13 cellular contexts compared by ENCODE assay signal in genomic region chr2:201798252-201798918, GRCh38. TPM values are rescaled to one million over a fixed set of nuclear protein-coding genes. Genes with fewer than 3 reads are reported as not detected.
DNase-seq lines count a peak whose midpoint lies in the region; ATAC-seq and TF ChIP-seq lines count a peak whose summit lies in the region.
"Had no signal": no experiment of that assay in that cellular context is flagged by ENCODE, and none has a peak within 500 bp of the region (broad histone marks: within the 10 kb centered on the region; RNA-seq: fewer than 3 reads in every experiment).

No MANE protein-coding gene starts in this region.

- H2AK9ac ChIP-seq in IMR-90 (replicated peaks; ENCODE audit: low read depth, low read length, poor library complexity): no peak overlapping the region

- peak overlapping the region; percentile 100 for H2BK5ac ChIP-seq in IMR-90 (ENCODE audit: low read depth, low read length, poor library complexity, severe bottlenecking)

- H2BK20ac ChIP-seq in IMR-90 (ENCODE audit: low read depth, low read length): peak overlapping the region; percentile 99

- no peak overlapping the region for H2AFZ ChIP-seq in IMR-90 (replicated peaks; ENCODE audit: low read length, poor library complexity)

- TF ChIP-seq RAD21 in IMR-90 (IDR thresholded peaks at IDR 0.05; ENCODE audit: low read length): no peak

- no peak overlapping the region; the same call in 1 of the 2 replicates for H4K5ac ChIP-seq in IMR-90 (ENCODE audit: low read depth, low read length)

- no peaks in the 10 kb centered on the region for H3K9me3 ChIP-seq in IMR-90 (ENCODE audit: control insufficient read depth, insufficient read depth, low read length)
- H3K9me3 ChIP-seq: BLaER1 treated with 17β-estradiol and CSF1 and Interleukin-3, amounts not matched to agents 10 nM and 100 nM; right atrium auricular region; vagina had no signal

- WGBS in IMR-90 (ENCODE audit: extremely low coverage in 2 of 2, insufficient read length in 1 of 2), 2 experiments: no CpG with 5 or more reads among the region's 7 CpGs

- H3K36me3 ChIP-seq in IMR-90 (ENCODE audit: control insufficient read depth, insufficient read depth, low read length) (no peaks in the 10 kb centered on the region), H7 (replicated peaks; ENCODE audit: control insufficient read depth, insufficient read depth, low read length) (no peaks in the 10 kb centered on the region)
- H3K36me3 ChIP-seq: BLaER1 treated with 17β-estradiol and CSF1 and Interleukin-3, amounts not matched to agents 10 nM and 100 nM; right atrium auricular region; vagina had no signal

- peak overlapping the region; percentile 93 for H3K4me2 ChIP-seq in IMR-90 (ENCODE audit: low read depth, low read length)

- ATAC-seq in IMR-90 (ENCODE audit: low read depth) (peak; percentile 75), left cardiac atrium (no peak), GM18858 (IDR thresholded peaks at IDR 0.05; ENCODE audit: unreplicated experiment) (no peak)
- ATAC-seq: activated T-helper 17 cell treated with anti-CD3 and anti-CD28 coated beads, Interleukin-2, amount 50 U/mL, for 72 hours had no signal

- no peaks in the 10 kb centered on the region for H4K20me1 ChIP-seq in IMR-90 (ENCODE audit: insufficient read depth, low read length)
- H4K20me1 ChIP-seq: BLaER1 treated with 17β-estradiol and CSF1 and Interleukin-3, amounts not matched to agents 10 nM and 100 nM had no signal

- peak overlapping the region; percentile 100 for H3K18ac ChIP-seq in IMR-90 (ENCODE audit: low read depth, low read length)

- no peak overlapping the region for H3K4me3 ChIP-seq in AG04449 (ENCODE audit: low read depth, low read length)
- H3K4me3 ChIP-seq in IMR-90 (ENCODE audit: insufficient read depth, low read depth, low read length): no peak overlapping the region
- H3K4me3 ChIP-seq in H7 (ENCODE audit: insufficient read depth, low read depth, low read length): no peak overlapping the region
- H3K4me3 ChIP-seq: BLaER1 treated with 17β-estradiol and CSF1 and Interleukin-3, amounts not matched to agents 10 nM and 100 nM; right atrium auricular region; vagina had no signal

- peak overlapping the region; percentile 100 for H2BK120ac ChIP-seq in IMR-90 (ENCODE audit: low read depth, low read length)

- in situ Hi-C loops in IMR-90 (cut with MboI; ENCODE audit: low sequenced_read_pairs): loop anchor here (5.0 to 10.0 kb wide), 2 partner anchors 239 to 366 kb away; no protein-coding TSS in a partner anchor

- H3K14ac ChIP-seq in IMR-90 (replicated peaks; ENCODE audit: low read depth, low read length): 0 out of 2 replicates have a peak overlapping the region, but pooled peaks have one; percentile 35

- peak overlapping the region; percentile 43 for H2BK15ac ChIP-seq in IMR-90 (ENCODE audit: low read depth, low read length)

- peaks cover 8% of the 10 kb centered on the region for H3K9me1 ChIP-seq in IMR-90 (ENCODE audit: insufficient read depth, low read length)

- H3K79me1 ChIP-seq in IMR-90 (ENCODE audit: low read depth in 1 of 2, low read length in 2 of 2): peaks cover 0 to 13% of the 10 kb centered on the region in 2 experiments; a peak in 2 of 4 replicates

- peak overlapping the region; percentile 22 to 97 for H4K8ac ChIP-seq in IMR-90 (ENCODE audit: low read depth in 2 of 2, low read length in 2 of 2)

- CTCF ChIA-PET in AG04449 (lab: Yijun Ruan, JAX): interaction anchor here (4.3 to 5.3 kb wide), 2 partner anchors 62 to 380 kb away, joined by 32 to 59 read pairs; no protein-coding TSS in a partner anchor
- CTCF ChIA-PET in IMR-90 (lab: Yijun Ruan, JAX): interaction anchor here (0.8 to 1.1 kb wide), 3 partner anchors 10 to 62 kb away, joined by 3 to 11 read pairs (median 6); no protein-coding TSS in a partner anchor

- peak overlapping the region; percentile 92; the same call in 1 of the 2 replicates for H3K27ac ChIP-seq in IMR-90 (ENCODE audit: insufficient read depth, low read length)
- H3K27ac ChIP-seq: BLaER1 treated with 17β-estradiol and CSF1 and Interleukin-3, amounts not matched to agents 10 nM and 100 nM; right atrium auricular region; vagina had no signal

- dilution Hi-C loops in IMR-90 (cut with HindIII; ENCODE audit: low sequenced_read_pairs, unreplicated experiment): no loop called here

- BruUV-seq in IMR-90 (replicated peaks; lab: Mats Ljungman, UMichigan): no TSS peak

- no peak for TF ChIP-seq POLR2A in IMR-90 (IDR thresholded peaks at IDR 0.05; ENCODE audit: low read depth, low read length)

- peak overlapping the region; percentile 91 for H3K56ac ChIP-seq in IMR-90 (ENCODE audit: extremely low read depth, insufficient read depth, low read length)

- peak overlapping the region; percentile 26; the same call in 1 of the 2 replicates for H3K9ac ChIP-seq in IMR-90 (ENCODE audit: low read depth, low read length)
- H3K9ac ChIP-seq: BLaER1 treated with 17β-estradiol and CSF1 and Interleukin-3, amounts not matched to agents 10 nM and 100 nM had no signal

- POLR2A ChIA-PET in AG04449 (lab: Yijun Ruan, JAX) (interaction anchor here (0.9 to 2.1 kb wide), 3 partner anchors 18 to 237 kb away, joined by 3 to 24 read pairs (median 3); partner anchors contain the start of gene ALS2), IMR-90 (lab: Charles Lee; ENCODE audit: unreplicated experiment) (interaction anchor here (0.6 kb wide), 1 partner anchor 13 kb away, joined by 3 read pairs; no protein-coding TSS in a partner anchor)

- peaks cover 10% of the 10 kb centered on the region for H3K4me1 ChIP-seq in IMR-90 (ENCODE audit: control insufficient read depth, insufficient read depth, low read length)
- H3K4me1 ChIP-seq: right atrium auricular region, vagina had no signal

- peak overlapping the region; percentile 98 for H3K4ac ChIP-seq in IMR-90 (ENCODE audit: low read depth, low read length)

- TF ChIP-seq CTCF in AG04449 (IDR thresholded peaks at IDR 0.05; ENCODE audit: insufficient read depth, low read length, missing control alignments) (no peak), IMR-90 (conservative IDR thresholded peaks at IDR 0.05; ENCODE audit: low read depth, low read length) (no peak)

- H3K23ac ChIP-seq in IMR-90 (ENCODE audit: low read depth, low read length): peak overlapping the region; percentile 74

- H2AK5ac ChIP-seq in IMR-90 (ENCODE audit: low read depth, low read length): 0 out of 2 replicates have a peak overlapping the region, but pooled peaks have one; percentile 31

- no peaks in the 10 kb centered on the region for H3K27me3 ChIP-seq in IMR-90 (ENCODE audit: control insufficient read depth, insufficient read depth, low read length)
- no peaks in the 10 kb centered on the region for H3K27me3 ChIP-seq in H7 (ENCODE audit: control insufficient read depth, insufficient read depth, low read length)
- H3K27me3 ChIP-seq: BLaER1 treated with 17β-estradiol and CSF1 and Interleukin-3, amounts not matched to agents 10 nM and 100 nM; right atrium auricular region; vagina had no signal

- intact Hi-C loops in IMR-90 (cut with micrococcal nuclease) (loop anchor here (1.0 to 5.0 kb wide), 5 partner anchors 56 to 469 kb away; partner anchors contain the start of genes FZD7 and NOP58), left cardiac atrium (cut with DNase I) (loop anchor here (5.0 kb wide), 1 partner anchor 379 kb away; no protein-coding TSS in a partner anchor)

- H4K91ac ChIP-seq in IMR-90 (ENCODE audit: insufficient read depth, low read depth, low read length): peak overlapping the region; percentile 88

- DNase-seq in AG04449 (ENCODE audit: low read depth, low spot score) (peak; percentile 79), IMR-90 (peak; percentile 96), amniotic stem cell (lab: John Stamatoyannopoulos, UW) (peak; percentile 72), iris pigment epithelial cell (ENCODE audit: low read depth) (peak; percentile 85), left cardiac atrium (no peak), NCI-H2029 treated with DMSO at 0.1 percent for 48 hours (lab: John Stamatoyannopoulos, UW) (no peak), H7 (no peak)
- DNase-seq: NCI-H1105 had no signal

TF ChIP-seq in IMR-90, 13 proteins besides CTCF, POLR2A, EP300 and RAD21 (continues in another document):
- TF ChIP-seq CEBPB (IDR thresholded peaks at IDR 0.05; ENCODE audit: low read depth, low read length) (peak; percentile 81), MAFK (IDR thresholded peaks at IDR 0.05; ENCODE audit: low read depth, low read length) (peak; percentile 29; the same call in 1 of the 2 replicates), MAZ (IDR thresholded peaks at IDR 0.05; ENCODE audit: borderline replicate concordance, low read depth, low read length) (peak; percentile 43; the same call in 1 of the 2 replicates), BHLHE40 (IDR thresholded peaks at IDR 0.05; ENCODE audit: low read depth, low read length) (peak; percentile 71), SMC3 (IDR thresholded peaks at IDR 0.05; ENCODE audit: low read depth, low read length) (peak; percentile 11; the same call in 1 of the 2 replicates), FOS (IDR thresholded peaks at IDR 0.05; ENCODE audit: low read depth, low read length) (peak; percentile 80), MXI1 (IDR thresholded peaks at IDR 0.05; ENCODE audit: borderline replicate concordance, low read depth, low read length) (0 out of 2 replicates have a peak, but pooled peaks have one; percentile 21), ELK1 (IDR thresholded peaks at IDR 0.05; ENCODE audit: borderline replicate concordance, low read depth, low read length) (no peak), RFX5 (IDR thresholded peaks at IDR 0.05; ENCODE audit: low read depth, low read length) (no peak)

RNA-seq across cellular contexts. Expression of gene CDK15, which starts 8.0 kb away (rescaled TPM):
- total RNA-seq in IMR-90 (2012; rRNA removed) (28.9 and 33.0 TPM in 2 replicates), left cardiac atrium (1 to 10 TPM in 1 of 2 donors, under 1 TPM in 1; 0.44 to 1.0 TPM)
- 15.7 and 16.1 TPM in 2 replicates for polyA plus RNA-seq in IMR-90 (2012; rRNA removed)
- 5.7 and 7.2 TPM in 2 replicates for polyA plus RNA-seq in IMR-90 (2012; cell fraction: cytosol; rRNA removed)
- 6.9 and 22.1 TPM in 2 replicates for polyA plus RNA-seq in IMR-90 (2012; cell fraction: nucleus; rRNA removed; ENCODE audit: low replicate concordance)
- total RNA-seq in H7 (2014; rRNA removed; shearing (Covaris generic)): not detected in 2 replicates
- total RNA-seq: activated T-helper 17 cell treated with anti-CD3 and anti-CD28 coated beads, Interleukin-2, amount 50 U/mL, for 72 hours; right atrium auricular region; vagina had no signal

RNA-seq across cellular contexts. Expression of gene ALS2, which starts 17.7 kb away (rescaled TPM):
- total RNA-seq in IMR-90 (2012; rRNA removed): 37.8 and 42.3 TPM in 2 replicates
- 10.6 and 14.4 TPM in 2 replicates for polyA plus RNA-seq in IMR-90 (2012; rRNA removed)
- 3.2 and 10.9 TPM in 2 replicates for polyA plus RNA-seq in IMR-90 (2012; cell fraction: cytosol; rRNA removed)
- polyA plus RNA-seq in IMR-90 (2012; cell fraction: nucleus; rRNA removed; ENCODE audit: low replicate concordance): 5.3 and 21.5 TPM in 2 replicates
- total RNA-seq in left cardiac atrium: 10 to 100 TPM; 28.1 to 37.9 TPM
- total RNA-seq in H7 (2014; rRNA removed; shearing (Covaris generic)): 23.6 and 23.9 TPM in 2 replicates

Comparison
In these comparisons a context has a peak if more than half of its experiments do, and no peak if none do; other contexts are left out.
1. DNase-seq: peak in AG04449 (single experiment), IMR-90 (single experiment), amniotic stem cell (single experiment) and iris pigment epithelial cell (single experiment); none in left cardiac atrium (single experiment), NCI-H2029 treated with DMSO at 0.1 percent for 48 hours (single experiment) and H7 (single experiment).
2. RNA of gene CDK15, which starts 8.0 kb away (total RNA-seq): 28.9 to 33.0 TPM in IMR-90; 0.44 to 1.0 TPM in left cardiac atrium and not detected in H7; every median in the first group is over 10 times any median in the second.